2 cellular contexts compared by ENCODE assay signal in the genomic region with DNA sequence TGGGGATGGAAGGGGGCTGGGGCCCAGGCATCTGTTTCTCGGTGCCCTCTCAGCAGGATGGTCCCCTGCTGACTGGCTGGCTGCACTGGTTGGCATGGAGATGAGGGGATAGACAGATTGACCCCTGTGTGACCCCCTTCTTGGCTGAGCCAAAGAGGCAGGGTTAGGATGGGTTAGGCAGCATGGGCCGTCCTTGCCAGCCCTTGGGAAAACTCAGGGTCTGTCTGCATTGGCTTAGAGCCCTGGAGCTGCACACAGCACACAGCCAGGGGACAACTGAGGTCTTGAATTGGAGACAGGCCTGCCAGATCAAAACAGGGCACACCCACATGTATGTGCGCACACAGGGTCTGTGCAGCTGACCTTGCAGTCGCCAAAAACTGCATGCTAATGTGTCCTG.
TF ChIP-seq lines count a peak whose summit lies in the region.

No MANE protein-coding gene starts in this region.

TF ChIP-seq in SK-N-SH, 30 proteins besides CTCF, POLR2A, EP300 and RAD21:
- TF ChIP-seq, protein P1, sequence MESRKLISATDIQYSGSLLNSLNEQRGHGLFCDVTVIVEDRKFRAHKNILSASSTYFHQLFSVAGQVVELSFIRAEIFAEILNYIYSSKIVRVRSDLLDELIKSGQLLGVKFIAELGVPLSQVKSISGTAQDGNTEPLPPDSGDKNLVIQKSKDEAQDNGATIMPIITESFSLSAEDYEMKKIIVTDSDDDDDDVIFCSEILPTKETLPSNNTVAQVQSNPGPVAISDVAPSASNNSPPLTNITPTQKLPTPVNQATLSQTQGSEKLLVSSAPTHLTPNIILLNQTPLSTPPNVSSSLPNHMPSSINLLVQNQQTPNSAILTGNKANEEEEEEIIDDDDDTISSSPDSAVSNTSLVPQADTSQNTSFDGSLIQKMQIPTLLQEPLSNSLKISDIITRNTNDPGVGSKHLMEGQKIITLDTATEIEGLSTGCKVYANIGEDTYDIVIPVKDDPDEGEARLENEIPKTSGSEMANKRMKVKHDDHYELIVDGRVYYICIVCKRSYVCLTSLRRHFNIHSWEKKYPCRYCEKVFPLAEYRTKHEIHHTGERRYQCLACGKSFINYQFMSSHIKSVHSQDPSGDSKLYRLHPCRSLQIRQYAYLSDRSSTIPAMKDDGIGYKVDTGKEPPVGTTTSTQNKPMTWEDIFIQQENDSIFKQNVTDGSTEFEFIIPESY (IDR thresholded peaks at IDR 0.05; ENCODE audit: borderline replicate concordance, low read depth): no peak
- TF ChIP-seq, protein P2, sequence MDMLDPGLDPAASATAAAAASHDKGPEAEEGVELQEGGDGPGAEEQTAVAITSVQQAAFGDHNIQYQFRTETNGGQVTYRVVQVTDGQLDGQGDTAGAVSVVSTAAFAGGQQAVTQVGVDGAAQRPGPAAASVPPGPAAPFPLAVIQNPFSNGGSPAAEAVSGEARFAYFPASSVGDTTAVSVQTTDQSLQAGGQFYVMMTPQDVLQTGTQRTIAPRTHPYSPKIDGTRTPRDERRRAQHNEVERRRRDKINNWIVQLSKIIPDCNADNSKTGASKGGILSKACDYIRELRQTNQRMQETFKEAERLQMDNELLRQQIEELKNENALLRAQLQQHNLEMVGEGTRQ (IDR thresholded peaks at IDR 0.05; ENCODE audit: borderline replicate concordance, low read depth, low read length): no peak
- TF ChIP-seq POLR2AphosphoS5 (IDR thresholded peaks at IDR 0.05; ENCODE audit: low read depth, low read length): no peak

TF ChIP-seq in SK-N-SH treated with all-trans-retinoic acid at 6 μM for 48 hours, 23 proteins besides CTCF, POLR2A, EP300 and RAD21:
- TF ChIP-seq, protein P3, sequence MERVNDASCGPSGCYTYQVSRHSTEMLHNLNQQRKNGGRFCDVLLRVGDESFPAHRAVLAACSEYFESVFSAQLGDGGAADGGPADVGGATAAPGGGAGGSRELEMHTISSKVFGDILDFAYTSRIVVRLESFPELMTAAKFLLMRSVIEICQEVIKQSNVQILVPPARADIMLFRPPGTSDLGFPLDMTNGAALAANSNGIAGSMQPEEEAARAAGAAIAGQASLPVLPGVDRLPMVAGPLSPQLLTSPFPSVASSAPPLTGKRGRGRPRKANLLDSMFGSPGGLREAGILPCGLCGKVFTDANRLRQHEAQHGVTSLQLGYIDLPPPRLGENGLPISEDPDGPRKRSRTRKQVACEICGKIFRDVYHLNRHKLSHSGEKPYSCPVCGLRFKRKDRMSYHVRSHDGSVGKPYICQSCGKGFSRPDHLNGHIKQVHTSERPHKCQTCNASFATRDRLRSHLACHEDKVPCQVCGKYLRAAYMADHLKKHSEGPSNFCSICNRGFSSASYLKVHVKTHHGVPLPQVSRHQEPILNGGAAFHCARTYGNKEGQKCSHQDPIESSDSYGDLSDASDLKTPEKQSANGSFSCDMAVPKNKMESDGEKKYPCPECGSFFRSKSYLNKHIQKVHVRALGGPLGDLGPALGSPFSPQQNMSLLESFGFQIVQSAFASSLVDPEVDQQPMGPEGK (CRISPR knock-in tag; IDR thresholded peaks at IDR 0.05; ENCODE audit: borderline replicate concordance): no peak
- TF ChIP-seq ISL1 (CRISPR knock-in tag; IDR thresholded peaks at IDR 0.05) (no peak), GLIS3 (CRISPR knock-in tag; IDR thresholded peaks at IDR 0.05) (no peak), ZFP30 (CRISPR knock-in tag; IDR thresholded peaks at IDR 0.05) (no peak), ZFP3 (CRISPR knock-in tag; IDR thresholded peaks at IDR 0.05) (no peak), ZNF8 (CRISPR knock-in tag; IDR thresholded peaks at IDR 0.05) (no peak), TOX (CRISPR knock-in tag; IDR thresholded peaks at IDR 0.05; ENCODE audit: borderline replicate concordance) (no peak), ESRRG (CRISPR knock-in tag; IDR thresholded peaks at IDR 0.05) (no peak), PPARA (CRISPR knock-in tag; IDR thresholded peaks at IDR 0.05; ENCODE audit: borderline replicate concordance) (no peak), OSR1 (CRISPR knock-in tag; IDR thresholded peaks at IDR 0.05) (no peak), SNAI2 (CRISPR knock-in tag; IDR thresholded peaks at IDR 0.05) (no peak), ZNF565 (CRISPR knock-in tag; conservative IDR thresholded peaks at IDR 0.05; ENCODE audit: low read depth) (no peak), ZC3H10 (CRISPR knock-in tag; IDR thresholded peaks at IDR 0.05) (no peak)
- TF ChIP-seq, protein P4, sequence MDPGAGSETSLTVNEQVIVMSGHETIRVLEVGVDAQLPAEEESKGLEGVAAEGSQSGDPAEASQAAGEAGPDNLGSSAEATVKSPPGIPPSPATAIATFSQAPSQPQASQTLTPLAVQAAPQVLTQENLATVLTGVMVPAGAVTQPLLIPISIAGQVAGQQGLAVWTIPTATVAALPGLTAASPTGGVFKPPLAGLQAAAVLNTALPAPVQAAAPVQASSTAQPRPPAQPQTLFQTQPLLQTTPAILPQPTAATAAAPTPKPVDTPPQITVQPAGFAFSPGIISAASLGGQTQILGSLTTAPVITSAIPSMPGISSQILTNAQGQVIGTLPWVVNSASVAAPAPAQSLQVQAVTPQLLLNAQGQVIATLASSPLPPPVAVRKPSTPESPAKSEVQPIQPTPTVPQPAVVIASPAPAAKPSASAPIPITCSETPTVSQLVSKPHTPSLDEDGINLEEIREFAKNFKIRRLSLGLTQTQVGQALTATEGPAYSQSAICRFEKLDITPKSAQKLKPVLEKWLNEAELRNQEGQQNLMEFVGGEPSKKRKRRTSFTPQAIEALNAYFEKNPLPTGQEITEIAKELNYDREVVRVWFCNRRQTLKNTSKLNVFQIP (CRISPR knock-in tag; IDR thresholded peaks at IDR 0.05; ENCODE audit: borderline replicate concordance, low read depth): no peak
- TF ChIP-seq, protein P5, sequence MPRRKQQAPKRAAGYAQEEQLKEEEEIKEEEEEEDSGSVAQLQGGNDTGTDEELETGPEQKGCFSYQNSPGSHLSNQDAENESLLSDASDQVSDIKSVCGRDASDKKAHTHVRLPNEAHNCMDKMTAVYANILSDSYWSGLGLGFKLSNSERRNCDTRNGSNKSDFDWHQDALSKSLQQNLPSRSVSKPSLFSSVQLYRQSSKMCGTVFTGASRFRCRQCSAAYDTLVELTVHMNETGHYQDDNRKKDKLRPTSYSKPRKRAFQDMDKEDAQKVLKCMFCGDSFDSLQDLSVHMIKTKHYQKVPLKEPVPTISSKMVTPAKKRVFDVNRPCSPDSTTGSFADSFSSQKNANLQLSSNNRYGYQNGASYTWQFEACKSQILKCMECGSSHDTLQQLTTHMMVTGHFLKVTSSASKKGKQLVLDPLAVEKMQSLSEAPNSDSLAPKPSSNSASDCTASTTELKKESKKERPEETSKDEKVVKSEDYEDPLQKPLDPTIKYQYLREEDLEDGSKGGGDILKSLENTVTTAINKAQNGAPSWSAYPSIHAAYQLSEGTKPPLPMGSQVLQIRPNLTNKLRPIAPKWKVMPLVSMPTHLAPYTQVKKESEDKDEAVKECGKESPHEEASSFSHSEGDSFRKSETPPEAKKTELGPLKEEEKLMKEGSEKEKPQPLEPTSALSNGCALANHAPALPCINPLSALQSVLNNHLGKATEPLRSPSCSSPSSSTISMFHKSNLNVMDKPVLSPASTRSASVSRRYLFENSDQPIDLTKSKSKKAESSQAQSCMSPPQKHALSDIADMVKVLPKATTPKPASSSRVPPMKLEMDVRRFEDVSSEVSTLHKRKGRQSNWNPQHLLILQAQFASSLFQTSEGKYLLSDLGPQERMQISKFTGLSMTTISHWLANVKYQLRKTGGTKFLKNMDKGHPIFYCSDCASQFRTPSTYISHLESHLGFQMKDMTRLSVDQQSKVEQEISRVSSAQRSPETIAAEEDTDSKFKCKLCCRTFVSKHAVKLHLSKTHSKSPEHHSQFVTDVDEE (CRISPR knock-in tag; IDR thresholded peaks at IDR 0.05): no peak
- TF ChIP-seq, protein P6, sequence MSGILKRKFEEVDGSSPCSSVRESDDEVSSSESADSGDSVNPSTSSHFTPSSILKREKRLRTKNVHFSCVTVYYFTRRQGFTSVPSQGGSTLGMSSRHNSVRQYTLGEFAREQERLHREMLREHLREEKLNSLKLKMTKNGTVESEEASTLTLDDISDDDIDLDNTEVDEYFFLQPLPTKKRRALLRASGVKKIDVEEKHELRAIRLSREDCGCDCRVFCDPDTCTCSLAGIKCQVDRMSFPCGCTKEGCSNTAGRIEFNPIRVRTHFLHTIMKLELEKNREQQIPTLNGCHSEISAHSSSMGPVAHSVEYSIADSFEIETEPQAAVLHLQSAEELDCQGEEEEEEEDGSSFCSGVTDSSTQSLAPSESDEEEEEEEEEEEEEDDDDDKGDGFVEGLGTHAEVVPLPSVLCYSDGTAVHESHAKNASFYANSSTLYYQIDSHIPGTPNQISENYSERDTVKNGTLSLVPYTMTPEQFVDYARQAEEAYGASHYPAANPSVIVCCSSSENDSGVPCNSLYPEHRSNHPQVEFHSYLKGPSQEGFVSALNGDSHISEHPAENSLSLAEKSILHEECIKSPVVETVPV (CRISPR knock-in tag; IDR thresholded peaks at IDR 0.05): no peak
TF ChIP-seq in SK-N-SH treated with all-trans-retinoic acid at 6 μM for 48 hours: peak in this region for 0.
